23 cellular contexts compared by ENCODE assay signal in genomic region chr9:18666987-18667772, GRCh38.
DNase-seq lines count a peak whose midpoint lies in the region; TF ChIP-seq lines count a peak whose summit lies in the region.
"Had no signal": no experiment of that assay in that cellular context is flagged by ENCODE, and none has a peak within 500 bp of the region (broad histone marks: within the 10 kb centered on the region; RNA-seq: fewer than 3 reads in every experiment).

No MANE protein-coding gene starts in this region.

- H3K27ac ChIP-seq in GM23248 (no peak overlapping the region), epithelial cell of prostate (no peak overlapping the region), mesenchymal stem cell (ENCODE audit: low read length, poor library complexity, severe bottlenecking) (no peak overlapping the region), WERI-Rb-1 (no peak overlapping the region)
- H3K27ac ChIP-seq: heart left ventricle, ovary, sigmoid colon had no signal

- no peak overlapping the region for H4K91ac ChIP-seq in mesenchymal stem cell (ENCODE audit: low read length)

- peak; percentile 24 for DNase-seq in GM23248
- peak; percentile 28 to 73 for DNase-seq in NCI-H446 (lab: John Stamatoyannopoulos, UW)
- DNase-seq in epithelial cell of prostate (ENCODE audit: low read depth, low spot score): peak; percentile 46
- no peak for DNase-seq in mesenchymal stem cell
- no peak for DNase-seq in RPMI8226
- DNase-seq in stimulated activated naive CD4-positive, alpha-beta T cell treated with Interleukin-2 at 50 U/mL for 16 hours (lab: John Stamatoyannopoulos, UW): no peak
- DNase-seq in WERI-Rb-1: no peak
- DNase-seq in GM19240 (ENCODE audit: insufficient read length, low spot score): no peak
- DNase-seq: activated CD4-positive, alpha-beta memory T cell treated with anti-CD3 and anti-CD28 coated beads, Interleukin-2, amount 10 ng/mL, durations not matched to agents 7 days and 5 days; activated CD4-positive, CD25-positive, alpha-beta regulatory T cell; activated T-cell treated with anti-CD3 and anti-CD28 coated beads, Interleukin-2, amount 50 U/mL, for 48 hours; CD8-positive, alpha-beta memory T cell; dermis blood vessel endothelial cell; DND-41; heart left ventricle; naive B cell; NCI-H1436; NCI-H748 treated with DMSO at 0.1 percent for 48 hours; ovary; sigmoid colon; SK-N-SH; stimulated activated naive CD8-positive, alpha-beta T cell treated with anti-CD3 and anti-CD28 coated beads, Interleukin-15, Interleukin-2, amounts not matched to agents 100 U/mL and 50 U/mL, for 24 hours had no signal

- H2BK15ac ChIP-seq in mesenchymal stem cell (ENCODE audit: low read depth, poor library complexity, severe bottlenecking): no peak overlapping the region

- no peak overlapping the region for H2BK5ac ChIP-seq in mesenchymal stem cell (ENCODE audit: low read depth, low read length, poor library complexity, severe bottlenecking)

- H3K9me3 ChIP-seq in GM23248 (ENCODE audit: low read depth) (no peaks in the 10 kb centered on the region), mesenchymal stem cell (ENCODE audit: control insufficient read depth, low read length) (no peaks in the 10 kb centered on the region), WERI-Rb-1 (ENCODE audit: severe bottlenecking) (no peaks in the 10 kb centered on the region)
- H3K9me3 ChIP-seq: heart left ventricle, ovary, sigmoid colon, SK-N-SH had no signal

- H2AFZ ChIP-seq in GM23248 (no peak overlapping the region), mesenchymal stem cell (ENCODE audit: low read depth, low read length) (no peak overlapping the region)

- H2BK12ac ChIP-seq in mesenchymal stem cell (ENCODE audit: low read length in 2 of 2): no peak overlapping the region

- H3K4me3 ChIP-seq in GM23248: no peak overlapping the region
- H3K4me3 ChIP-seq in mesenchymal stem cell (ENCODE audit: insufficient read depth in 1 of 2, low read depth in 1 of 2, low read length in 2 of 2): no peak overlapping the region
- no peak overlapping the region for H3K4me3 ChIP-seq in WERI-Rb-1 (ENCODE audit: low read depth, low read length)
- H3K4me3 ChIP-seq: heart left ventricle, lung, ovary, sigmoid colon had no signal

- no peaks in the 10 kb centered on the region for H4K20me1 ChIP-seq in GM23248 (ENCODE audit: insufficient read depth)

- H3K9me2 ChIP-seq in GM23248 (ENCODE audit: insufficient read depth): no peaks in the 10 kb centered on the region
- H3K9me2 ChIP-seq: SK-N-SH had no signal

- no peak overlapping the region for H3K9ac ChIP-seq in GM23248
- peak overlapping the region; percentile 14 for H3K9ac ChIP-seq in mesenchymal stem cell (ENCODE audit: low read length)
- H3K9ac ChIP-seq: SK-N-SH had no signal

- peaks cover 17% of the 10 kb centered on the region for H3K4me1 ChIP-seq in GM23248 (ENCODE audit: insufficient read depth)
- H3K4me1 ChIP-seq in mesenchymal stem cell (ENCODE audit: control insufficient read depth, insufficient read depth, low read depth, low read length): no peaks in the 10 kb centered on the region

- 94 to 95% methylated on average over 6 of the region's 6 CpGs for WGBS in GM23248 (ENCODE audit: low coverage in 1 of 2, low lambda C conversion rate in 2 of 2, missing lambda C conversion rate in 2 of 2), 2 experiments
- 85% methylated on average over 6 of the region's 6 CpGs for WGBS in mesenchymal stem cell

- H3K4me2 ChIP-seq in GM23248 (ENCODE audit: unreplicated experiment) (no peak overlapping the region), mesenchymal stem cell (ENCODE audit: low read length, poor library complexity, severe bottlenecking) (no peak overlapping the region)
- H3K4me2 ChIP-seq: SK-N-SH had no signal

- H3K36me3 ChIP-seq in GM23248 (ENCODE audit: low read depth): peaks cover 85% of the 10 kb centered on the region
- peaks cover 0 to 92% of the 10 kb centered on the region in 2 experiments for H3K36me3 ChIP-seq in mesenchymal stem cell (ENCODE audit: control insufficient read depth in 1 of 2, insufficient read depth in 2 of 2, low read depth in 1 of 2, low read length in 2 of 2)
- no peaks in the 10 kb centered on the region for H3K36me3 ChIP-seq in WERI-Rb-1
- H3K36me3 ChIP-seq: ovary, sigmoid colon had no signal

- no peak overlapping the region for H3K18ac ChIP-seq in mesenchymal stem cell (ENCODE audit: low read depth in 1 of 2, low read length in 2 of 2)

- H3K79me2 ChIP-seq in GM23248 (ENCODE audit: insufficient read depth): peaks cover 44% of the 10 kb centered on the region

- no peak overlapping the region for H4K8ac ChIP-seq in mesenchymal stem cell (ENCODE audit: low read length)

- peaks cover 49% of the 10 kb centered on the region for H3F3A ChIP-seq in GM23248 (ENCODE audit: insufficient read depth)

- no peak overlapping the region for H2AK5ac ChIP-seq in mesenchymal stem cell (ENCODE audit: low read length, severe bottlenecking)

- in situ Hi-C loops in GM23248 (cut with MboI): no loop called here

- TF ChIP-seq CTCF in WERI-Rb-1 (IDR thresholded peaks at IDR 0.05; ENCODE audit: low read depth, low read length): no peak

- H3K27me3 ChIP-seq in GM23248 (replicated peaks; ENCODE audit: insufficient read depth): no peaks in the 10 kb centered on the region
- H3K27me3 ChIP-seq in mesenchymal stem cell (ENCODE audit: control insufficient read depth in 1 of 2, insufficient read depth in 1 of 2, low read length in 2 of 2): no peaks in the 10 kb centered on the region
- H3K27me3 ChIP-seq in WERI-Rb-1 (ENCODE audit: insufficient read depth, low read depth, severe bottlenecking): no peaks in the 10 kb centered on the region
- H3K27me3 ChIP-seq: heart left ventricle, ovary, sigmoid colon had no signal

- no peak overlapping the region for H3K4ac ChIP-seq in mesenchymal stem cell (ENCODE audit: low read depth in 1 of 2, low read length in 2 of 2)

- H3K14ac ChIP-seq in mesenchymal stem cell (ENCODE audit: low read length in 2 of 2): no peak overlapping the region

- no peak overlapping the region for H3K23ac ChIP-seq in mesenchymal stem cell (ENCODE audit: low read length in 2 of 2)

- no peak overlapping the region for H2BK120ac ChIP-seq in mesenchymal stem cell (ENCODE audit: low read depth, low read length)

- no peaks in the 10 kb centered on the region for H3K79me1 ChIP-seq in mesenchymal stem cell (replicated peaks; ENCODE audit: low read length, poor library complexity, severe bottlenecking)

Comparison
In these comparisons a context has a peak if more than half of its experiments do, and no peak if none do; other contexts are left out.
1. DNase-seq: peak in GM23248 (single experiment), NCI-H446 (2 of 2) and epithelial cell of prostate (single experiment); none in mesenchymal stem cell (single experiment), RPMI8226 (single experiment), stimulated activated naive CD4-positive, alpha-beta T cell treated with Interleukin-2 at 50 U/mL for 16 hours (single experiment), WERI-Rb-1 (single experiment) and GM19240 (single experiment).